In genomic region chr11:125552927-125553326, GRCh38 we compare ENCODE assay signal across 25 cellular contexts. TPM values are rescaled to one million over a fixed set of nuclear protein-coding genes. Genes with fewer than 3 reads are reported as not detected.
"Had no signal": no experiment of that assay in that cellular context is flagged by ENCODE, and none has a peak within 500 bp of the region (broad histone marks: within the 10 kb centered on the region; RNA-seq: fewer than 3 reads in every experiment).

No MANE protein-coding gene starts in this region.

- H3K36me3 ChIP-seq: esophagus squamous epithelium, gastrocnemius medialis, heart right ventricle, left lung, lower lobe of right lung had no signal

- ATAC-seq: esophagus mucosa; gastrocnemius medialis; heart right ventricle; left cardiac atrium; left lung; left ventricle myocardium superior; lower lobe of right lung; mucosa of descending colon; naive thymus-derived CD8-positive, alpha-beta T cell had no signal

- H3K4me1 ChIP-seq: esophagus squamous epithelium, gastrocnemius medialis, heart right ventricle, left lung, lower lobe of right lung had no signal

- FAIRE-seq: islet of Langerhans, keratinocyte had no signal

- H3K4me3 ChIP-seq: coronary artery, dorsolateral prefrontal cortex, esophagus squamous epithelium, gastrocnemius medialis, heart right ventricle, left lung, lower lobe of right lung, mucosa of descending colon had no signal

- H3K27me3 ChIP-seq: dorsolateral prefrontal cortex, esophagus squamous epithelium, gastrocnemius medialis, heart right ventricle, left lung had no signal

- H3K27ac ChIP-seq: coronary artery, dorsolateral prefrontal cortex, epithelial cell of prostate, esophagus squamous epithelium, gastrocnemius medialis, heart right ventricle, left lung, lower lobe of right lung had no signal

- DNase-seq: dermis blood vessel endothelial cell; dorsolateral prefrontal cortex; effector CD4-positive, alpha-beta T cell; effector memory CD4-positive, alpha-beta T cell; esophagus squamous epithelium; foreskin fibroblast; foreskin melanocyte; gastrocnemius medialis; glutamatergic neuron; head of caudate nucleus; heart right ventricle; hippocampal formation; left cardiac atrium; left lung; left ventricle myocardium superior; lower lobe of right lung; mesenchymal stem cell; mucosa of descending colon; naive B cell; naive thymus-derived CD8-positive, alpha-beta T cell had no signal

RNA-seq across cellular contexts. Expression of gene FEZ1, which starts 56.9 kb away (rescaled TPM):
- total RNA-seq: naive thymus-derived CD8-positive, alpha-beta T cell had no signal
